Comparison of ENCODE assay signal across 21 cellular contexts in genomic region chr21:33775100-33775828, GRCh38.
A peak's percentile ranks its signal among the peaks of the same experiment; 100 is the strongest.
DNase-seq lines count a peak whose midpoint lies in the region; FAIRE-seq and TF ChIP-seq lines count a peak whose summit lies in the region.
"Had no signal": no experiment of that assay in that cellular context is flagged by ENCODE, and none has a peak within 500 bp of the region (broad histone marks: within the 10 kb centered on the region; RNA-seq: fewer than 3 reads in every experiment).

No MANE protein-coding gene starts in this region.

- CTCF ChIA-PET in endothelial cell of umbilical vein (lab: Charles Lee), result interaction anchor here (1.3 kb wide), 1 partner anchor 12 kb away, joined by 3 read pairs; no protein-coding TSS in a partner anchor

- H3K9me3 ChIP-seq in breast epithelium, result no peaks in the 10 kb centered on the region
- no peaks in the 10 kb centered on the region for H3K9me3 ChIP-seq in endothelial cell of umbilical vein (replicated peaks; ENCODE audit: control insufficient read depth, insufficient read depth, low read length)
- H3K9me3 ChIP-seq in skeletal muscle tissue (ENCODE audit: control insufficient read depth in 3 of 3, low read length in 3 of 3), result no peaks in the 10 kb centered on the region
- H3K9me3 ChIP-seq in vagina, result no peaks in the 10 kb centered on the region

- dilution Hi-C loops in endothelial cell of umbilical vein (cut with MboI; ENCODE audit: extremely low pct_ligation_motif_present, low sequenced_read_pairs), result no loop called here

- H3K9me1 ChIP-seq in endothelial cell of umbilical vein (replicated peaks; ENCODE audit: control insufficient read depth, extremely low read depth, insufficient read depth, low read length), result no peaks in the 10 kb centered on the region

- intact Hi-C loops in breast epithelium (cut with DNase I; ENCODE audit: low total_unique reads) (no loop called here), endothelial cell of umbilical vein (cut with micrococcal nuclease) (no loop called here), vagina (cut with DNase I) (no loop called here)

- POLR2A ChIA-PET in endothelial cell of umbilical vein (lab: Charles Lee), result no interaction called here

- no peak overlapping the region for H3K27ac ChIP-seq in breast epithelium
- H3K27ac ChIP-seq in endothelial cell of umbilical vein (ENCODE audit: insufficient read depth, low read depth, low read length), result no peak overlapping the region
- H3K27ac ChIP-seq in skeletal muscle tissue (ENCODE audit: low read depth, low read length), result peak overlapping the region; percentile 25
- no peak overlapping the region for H3K27ac ChIP-seq in vagina
- H3K27ac ChIP-seq: PC-9, SK-N-MC had no signal

- no peaks in the 10 kb centered on the region for H4K20me1 ChIP-seq in endothelial cell of umbilical vein (replicated peaks; ENCODE audit: control insufficient read depth, extremely low read depth, insufficient read depth, low read length)

- no peak overlapping the region for H3K4me2 ChIP-seq in endothelial cell of umbilical vein (ENCODE audit: insufficient read depth, low read length)
- H3K4me2 ChIP-seq: GM23338, PC-9 had no signal

- no peaks in the 10 kb centered on the region for H3K27me3 ChIP-seq in breast epithelium
- no peaks in the 10 kb centered on the region for H3K27me3 ChIP-seq in endothelial cell of umbilical vein (ENCODE audit: control insufficient read depth in 2 of 2, insufficient read depth in 2 of 2, low read length in 2 of 2)
- H3K27me3 ChIP-seq in skeletal muscle tissue (ENCODE audit: control insufficient read depth in 3 of 3, insufficient read depth in 3 of 3, low read length in 3 of 3), result no peaks in the 10 kb centered on the region
- no peaks in the 10 kb centered on the region for H3K27me3 ChIP-seq in vagina

- DNase-seq in T47D (ENCODE audit: low read depth in 1 of 2, low spot score in 1 of 2) (peak; percentile 16 to 65), breast epithelium (ENCODE audit: low spot score in 2 of 2) (no peak), endothelial cell of umbilical vein (ENCODE audit: low read depth, low spot score) (no peak), SK-N-DZ (ENCODE audit: low spot score) (no peak), NCI-H187 treated with DMSO at 0.1 percent for 48 hours (lab: John Stamatoyannopoulos, UW) (no peak), vagina (ENCODE audit: extremely low spot score in 2 of 2) (no peak)
- DNase-seq: DMS79, KG1, NCI-H1092, NCI-H1436, NCI-H1930, NCI-H2171 treated with DMSO at 0.1 percent for 48 hours, NCI-H446 treated with DMSO at 0.1 percent for 48 hours, NCI-H748 treated with DMSO at 0.1 percent for 48 hours, PC-9, RPMI8226, SW 1271 had no signal

- no TSS peak for BruUV-seq in endothelial cell of umbilical vein (replicated peaks; lab: Mats Ljungman, UMichigan)

- no peaks in the 10 kb centered on the region for H3K36me3 ChIP-seq in breast epithelium
- peaks cover 15 to 16% of the 10 kb centered on the region in 2 experiments for H3K36me3 ChIP-seq in endothelial cell of umbilical vein (ENCODE audit: control insufficient read depth in 2 of 2, extremely low read depth in 1 of 2, insufficient read depth in 2 of 2, low read length in 2 of 2)
- H3K36me3 ChIP-seq in skeletal muscle tissue (ENCODE audit: control insufficient read depth in 3 of 3, insufficient read depth in 3 of 3, low read length in 3 of 3), result peaks cover 5 to 18% (median 15%) of the 10 kb centered on the region in 3 donors
- H3K36me3 ChIP-seq in vagina, result peaks cover 0 to 18% of the 10 kb centered on the region in 2 donors

- TF ChIP-seq POLR2A in breast epithelium (IDR thresholded peaks at IDR 0.05) (no peak), endothelial cell of umbilical vein (IDR thresholded peaks at IDR 0.05; ENCODE audit: low read depth, low read length) (no peak), vagina (IDR thresholded peaks at IDR 0.05) (no peak)

- no peak overlapping the region for H3K9ac ChIP-seq in endothelial cell of umbilical vein (replicated peaks; ENCODE audit: extremely low read depth, insufficient read depth, low read length)
- no peak overlapping the region for H3K9ac ChIP-seq in skeletal muscle tissue (ENCODE audit: low read depth in 1 of 3, low read length in 3 of 3)

- H3K4me3 ChIP-seq in breast epithelium (no peak overlapping the region), endothelial cell of umbilical vein (replicated peaks in 1 of 3; ENCODE audit: insufficient read depth in 1 of 3, low read depth in 1 of 3, low read length in 3 of 3) (no peak overlapping the region), skeletal muscle tissue (ENCODE audit: low read length in 3 of 3) (no peak overlapping the region), vagina (no peak overlapping the region)
- H3K4me3 ChIP-seq: GM23338, PC-9, SK-N-MC had no signal

- no peak overlapping the region for H2AFZ ChIP-seq in endothelial cell of umbilical vein (ENCODE audit: low read depth, low read length)
- H2AFZ ChIP-seq: GM23338, PC-9 had no signal

- H3K79me2 ChIP-seq in endothelial cell of umbilical vein (ENCODE audit: control insufficient read depth, insufficient read depth, low read length), result peaks cover 2% of the 10 kb centered on the region

- FAIRE-seq in endothelial cell of umbilical vein (lab: Jason Lieb, UNC), result peak; percentile 15
- FAIRE-seq: A204.1 had no signal

- in situ Hi-C loops in T47D (cut with HindIII; ENCODE audit: low pct_unique_long_range_greater_than_20kb, low sequenced_read_pairs), result no loop called here

- no peak for TF ChIP-seq CTCF in breast epithelium (IDR thresholded peaks at IDR 0.05)
- no peak for TF ChIP-seq CTCF in endothelial cell of umbilical vein (IDR thresholded peaks at IDR 0.05; ENCODE audit: extremely low read depth in 1 of 2, insufficient read depth in 1 of 2, low read depth in 1 of 2, low read length in 2 of 2)
- no peak for TF ChIP-seq CTCF in vagina (IDR thresholded peaks at IDR 0.05)

- H3K4me1 ChIP-seq in breast epithelium, result no peaks in the 10 kb centered on the region
- no peaks in the 10 kb centered on the region for H3K4me1 ChIP-seq in endothelial cell of umbilical vein (ENCODE audit: control insufficient read depth, extremely low read depth, insufficient read depth, low read length)
- peaks cover 4 to 9% (median 7%) of the 10 kb centered on the region in 3 donors for H3K4me1 ChIP-seq in skeletal muscle tissue (ENCODE audit: control insufficient read depth in 3 of 3, insufficient read depth in 3 of 3, low read length in 3 of 3)
- H3K4me1 ChIP-seq in vagina, result no peaks in the 10 kb centered on the region

TF ChIP-seq in endothelial cell of umbilical vein, 7 proteins besides CTCF, POLR2A, EP300 and RAD21:
- TF ChIP-seq MYC (IDR thresholded peaks at IDR 0.05; ENCODE audit: low read depth, low read length), result no peak
- no peak for TF ChIP-seq POLR2AphosphoS5 (IDR thresholded peaks at IDR 0.05; ENCODE audit: insufficient read depth, low read depth, low read length)
- no peak for TF ChIP-seq GATA2 (IDR thresholded peaks at IDR 0.05; ENCODE audit: insufficient read depth, insufficient read length, low read depth, low read length)
- TF ChIP-seq MAX (IDR thresholded peaks at IDR 0.05; ENCODE audit: insufficient read depth, insufficient read length), result no peak
- TF ChIP-seq EZH2 (IDR thresholded peaks at IDR 0.05; ENCODE audit: borderline replicate concordance, low read depth, low read length, severe bottlenecking), result no peak
- no peak for TF ChIP-seq FOS (IDR thresholded peaks at IDR 0.05; ENCODE audit: borderline replicate concordance, insufficient read depth, low read length)
- no peak for TF ChIP-seq JUN (IDR thresholded peaks at IDR 0.05; ENCODE audit: borderline replicate concordance, insufficient read depth, insufficient read length, low read depth)

Comparison
In these comparisons a context has a peak if more than half of its experiments do, and no peak if none do; other contexts are left out.
1. DNase-seq: peak in T47D (2 of 2); none in breast epithelium (0 of 2), endothelial cell of umbilical vein (single experiment), SK-N-DZ (single experiment), NCI-H187 treated with DMSO at 0.1 percent for 48 hours (single experiment) and vagina (0 of 2).